9 cellular contexts compared by ENCODE assay signal in genomic region chr20:57464642-57465211, GRCh38.
A peak's percentile ranks its signal among the peaks of the same experiment; 100 is the strongest.
DNase-seq lines count a peak whose midpoint lies in the region; ATAC-seq, FAIRE-seq and TF ChIP-seq lines count a peak whose summit lies in the region.
"Had no signal": no experiment of that assay in that cellular context is flagged by ENCODE, and none has a peak within 500 bp of the region (broad histone marks: within the 10 kb centered on the region; RNA-seq: fewer than 3 reads in every experiment).

No MANE protein-coding gene starts in this region.

- no peak overlapping the region for H3K9ac ChIP-seq in Loucy (ENCODE audit: low read depth, low read length, poor library complexity, severe bottlenecking)
- no peak overlapping the region for H3K9ac ChIP-seq in GM12878 (ENCODE audit: control insufficient read depth, insufficient read depth, low read length)

- 73% methylated on average over 13 of the region's 13 CpGs for WGBS in GM12878 (ENCODE audit: insufficient coverage, insufficient replicate concordance, low lambda C conversion rate, missing lambda C conversion rate)

- H3F3A ChIP-seq in Loucy (ENCODE audit: low read depth), result no peaks in the 10 kb centered on the region

- H3K36me3 ChIP-seq in Loucy (ENCODE audit: insufficient read depth, low read length) (no peaks in the 10 kb centered on the region), GM12878 (ENCODE audit: control insufficient read depth in 2 of 2, insufficient read depth in 2 of 2, low read length in 1 of 2) (no peaks in the 10 kb centered on the region), neutrophil (no peaks in the 10 kb centered on the region)

- SMC1A ChIA-PET in GM12878 (lab: Charles Lee; ENCODE audit: uncharacterized antibody, unreplicated experiment), result interaction anchor here (1.9 kb wide), 1 partner anchor 33 kb away, joined by 5 read pairs; no protein-coding TSS in a partner anchor

- H4K20me1 ChIP-seq in Loucy (ENCODE audit: insufficient read depth, low read length, poor library complexity, severe bottlenecking) (no peaks in the 10 kb centered on the region), GM12878 (ENCODE audit: control insufficient read depth, insufficient read depth) (no peaks in the 10 kb centered on the region)

- H2AFZ ChIP-seq in Loucy (ENCODE audit: low read length) (no peak overlapping the region), GM12878 (ENCODE audit: control insufficient read depth, low read depth, low read length) (no peak overlapping the region)

- TF ChIP-seq CTCF in GM12865 (IDR thresholded peaks at IDR 0.05; ENCODE audit: insufficient read depth, low read depth, low read length, missing control alignments) (peak; percentile 35), Loucy (conservative IDR thresholded peaks at IDR 0.05; ENCODE audit: low read length) (peak; percentile 56), GM12878 (IDR thresholded peaks at IDR 0.05 in 2 of 3, conservative IDR thresholded peaks at IDR 0.05 in 1 of 3; ENCODE audit: control insufficient read depth in 2 of 3, extremely low read depth in 1 of 3, insufficient read depth in 1 of 3, low read depth in 3 of 3, low read length in 3 of 3) (peak in 2 of 3 experiments; percentile 35 to 40; a peak in 3 of 6 replicates), neutrophil (IDR thresholded peaks at IDR 0.05) (peak; percentile 57)

- RAD21 ChIA-PET in GM12878 (lab: Charles Lee; ENCODE audit: unreplicated experiment), result interaction anchor here (0.6 to 1.3 kb wide), 3 partner anchors 8 to 20 kb away, joined by 3 read pairs; no protein-coding TSS in a partner anchor

- CTCF ChIA-PET in GM12878 (lab: Yijun Ruan, JAX), result interaction anchor here (0.7 to 2.0 kb wide), 6 partner anchors 9 to 1066 kb away, joined by 3 to 8 read pairs (median 3); no protein-coding TSS in a partner anchor

- in situ Hi-C loops in GM12878 (cut with MboI), result no loop called here

- H3K79me2 ChIP-seq in Loucy (ENCODE audit: insufficient read depth, low read length) (no peaks in the 10 kb centered on the region), GM12878 (ENCODE audit: control insufficient read depth, insufficient read depth, low read length) (no peaks in the 10 kb centered on the region)

- POLR2A ChIA-PET in GM12878 (lab: Charles Lee), result no interaction called here

- no TSS peak for BruUV-seq in GM12878 (replicated peaks; lab: Mats Ljungman, UMichigan)

- ATAC-seq in GM12878, result peak; percentile 59
- ATAC-seq in GM18517 (IDR thresholded peaks at IDR 0.05; ENCODE audit: unreplicated experiment), result no peak
- ATAC-seq in HG03108 (IDR thresholded peaks at IDR 0.05; ENCODE audit: unreplicated experiment), result no peak

- H3K9me3 ChIP-seq in Loucy (ENCODE audit: insufficient read depth, low read depth, low read length) (no peaks in the 10 kb centered on the region), GM12878 (replicated peaks; ENCODE audit: control insufficient read depth, insufficient read depth, low read length) (no peaks in the 10 kb centered on the region), neutrophil (no peaks in the 10 kb centered on the region)

- peak; percentile 33 for DNase-seq in GM12865 (ENCODE audit: low read depth)
- DNase-seq in GM12878 (ENCODE audit: low read depth, low spot score), result no peak
- no peak for DNase-seq in globus pallidus (ENCODE audit: low spot score)
- no peak for DNase-seq in KG1 (lab: John Stamatoyannopoulos, UW)
- DNase-seq: caudate nucleus had no signal

- H3K4me2 ChIP-seq in Loucy (ENCODE audit: low read depth, low read length, poor library complexity, severe bottlenecking) (no peak overlapping the region), GM12878 (ENCODE audit: control insufficient read depth, insufficient read depth) (no peak overlapping the region)

- no peak for TF ChIP-seq RAD21 in GM12878 (IDR thresholded peaks at IDR 0.05; ENCODE audit: insufficient read depth, low read depth, low read length)

- H3K4me1 ChIP-seq in Loucy (ENCODE audit: insufficient read depth, low read length, poor library complexity, severe bottlenecking), result peaks cover 18% of the 10 kb centered on the region
- peaks cover 16% of the 10 kb centered on the region for H3K4me1 ChIP-seq in GM12878 (ENCODE audit: control insufficient read depth, insufficient read depth, low read length)
- peaks cover 71 to 75% of the 10 kb centered on the region in 2 experiments for H3K4me1 ChIP-seq in neutrophil (ENCODE audit: control insufficient read depth in 1 of 2, insufficient read depth in 1 of 2, low read depth in 1 of 2, low read length in 1 of 2)

- H3K4me3 ChIP-seq in GM12865 (ENCODE audit: low read depth, low read length), result no peak overlapping the region
- H3K4me3 ChIP-seq in Loucy (ENCODE audit: low read length, poor library complexity, severe bottlenecking), result no peak overlapping the region
- H3K4me3 ChIP-seq in GM12878, result no peak overlapping the region
- no peak overlapping the region for H3K4me3 ChIP-seq in neutrophil (ENCODE audit: low read depth in 1 of 2, low read length in 1 of 2)

- H3K27me3 ChIP-seq in Loucy (ENCODE audit: insufficient read depth, low read length, poor library complexity, severe bottlenecking) (no peaks in the 10 kb centered on the region), GM12878 (replicated peaks in 1 of 2; ENCODE audit: control insufficient read depth in 2 of 2, insufficient read depth in 2 of 2, low read length in 1 of 2) (no peaks in the 10 kb centered on the region), neutrophil (no peaks in the 10 kb centered on the region)

- no peak for TF ChIP-seq EP300 in GM12878 (IDR thresholded peaks at IDR 0.05; ENCODE audit: borderline replicate concordance in 1 of 2, control insufficient read depth in 1 of 2, low read depth in 2 of 2, low read length in 2 of 2)

- no peak for TF ChIP-seq POLR2A in GM12878 (IDR thresholded peaks at IDR 0.05; ENCODE audit: low read depth, low read length)

- no peaks in the 10 kb centered on the region for H3K9me2 ChIP-seq in Loucy (replicated peaks; ENCODE audit: low read depth, low read length)

- intact Hi-C loops in GM12878 (cut with micrococcal nuclease; ENCODE audit: unreplicated experiment), result no loop called here

- no peak for FAIRE-seq in GM12878 (lab: Jason Lieb, UNC)

- no peak overlapping the region for H3K27ac ChIP-seq in GM12878 (ENCODE audit: control insufficient read depth, insufficient read depth)
- peak overlapping the region; percentile 82 for H3K27ac ChIP-seq in neutrophil

TF ChIP-seq in GM12878, 131 proteins besides CTCF, POLR2A, EP300 and RAD21:
- TF ChIP-seq STAT1 (conservative IDR thresholded peaks at IDR 0.05), result no peak
- 0 out of 2 replicates have a peak, but pooled peaks have one; percentile 42 for TF ChIP-seq TCF3 (IDR thresholded peaks at IDR 0.05; ENCODE audit: borderline replicate concordance, insufficient read depth, low read depth, low read length)
- TF ChIP-seq, protein P1, sequence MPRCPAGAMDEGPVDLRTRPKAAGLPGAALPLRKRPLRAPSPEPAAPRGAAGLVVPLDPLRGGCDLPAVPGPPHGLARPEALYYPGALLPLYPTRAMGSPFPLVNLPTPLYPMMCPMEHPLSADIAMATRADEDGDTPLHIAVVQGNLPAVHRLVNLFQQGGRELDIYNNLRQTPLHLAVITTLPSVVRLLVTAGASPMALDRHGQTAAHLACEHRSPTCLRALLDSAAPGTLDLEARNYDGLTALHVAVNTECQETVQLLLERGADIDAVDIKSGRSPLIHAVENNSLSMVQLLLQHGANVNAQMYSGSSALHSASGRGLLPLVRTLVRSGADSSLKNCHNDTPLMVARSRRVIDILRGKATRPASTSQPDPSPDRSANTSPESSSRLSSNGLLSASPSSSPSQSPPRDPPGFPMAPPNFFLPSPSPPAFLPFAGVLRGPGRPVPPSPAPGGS (IDR thresholded peaks at IDR 0.05; ENCODE audit: borderline replicate concordance, insufficient read depth, low read depth, low read length, poor library complexity, severe bottlenecking), result peak; percentile 97
- peak in 1 of 2 experiments; percentile 53; a peak in 1 of 4 replicates for TF ChIP-seq CEBPB (IDR thresholded peaks at IDR 0.05; ENCODE audit: borderline replicate concordance in 1 of 2, low read depth in 2 of 2, low read length in 2 of 2)
- peak; percentile 45 for TF ChIP-seq PBX3 (IDR thresholded peaks at IDR 0.05; ENCODE audit: insufficient replicate concordance, low read depth, low read length)
- TF ChIP-seq ESRRA (IDR thresholded peaks at IDR 0.05; ENCODE audit: low read length), result peak; percentile 92; the same call in 1 of the 2 replicates
- no peak for TF ChIP-seq TARDBP (IDR thresholded peaks at IDR 0.05; ENCODE audit: borderline replicate concordance)
